In genomic region chr5:144202725-144203124, GRCh38 we compare ENCODE assay signal across 21 cellular contexts. TPM values are rescaled to one million over a fixed set of nuclear protein-coding genes. Genes with fewer than 3 reads are reported as not detected.
"Had no signal": no experiment of that assay in that cellular context is flagged by ENCODE, and none has a peak within 500 bp of the region (broad histone marks: within the 10 kb centered on the region; RNA-seq: fewer than 3 reads in every experiment).

No MANE protein-coding gene starts in this region.

- ATAC-seq: activated CD8-positive, alpha-beta T cell treated with anti-CD3 and anti-CD28 coated beads, Interleukin-2, amount 10 ng/mL, durations not matched to agents 7 days and 5 days; naive thymus-derived CD8-positive, alpha-beta T cell had no signal

- H3K27me3 ChIP-seq: ascending aorta, brain microvascular endothelial cell, thyroid gland had no signal

- H3K27ac ChIP-seq: adrenal gland, ascending aorta, brain microvascular endothelial cell, prostate gland, thyroid gland had no signal

- DNase-seq: activated CD4-positive, alpha-beta T cell treated with anti-CD3 and anti-CD28 coated beads, Interleukin-2, amount 10 ng/mL, durations not matched to agents 24 days and 14 days; activated CD4-positive, CD25-positive, alpha-beta regulatory T cell; activated CD8-positive, alpha-beta T cell treated with anti-CD3 and anti-CD28 coated beads, Interleukin-2, amount 10 ng/mL, durations not matched to agents 7 days and 5 days; activated naive CD4-positive, alpha-beta T cell; activated T-cell treated with anti-CD3 and anti-CD28 coated beads, Interleukin-2, amount 50 U/mL, for 24 hours; adrenal gland; brain microvascular endothelial cell; central memory CD4-positive, alpha-beta T cell; effector memory CD4-positive, alpha-beta T cell; left ventricle myocardium superior; mammary epithelial cell; naive thymus-derived CD8-positive, alpha-beta T cell; stimulated activated CD4-positive, alpha-beta T cell treated with anti-CD3 and anti-CD28 coated beads, Interleukin-12 subunit alpha, Interleukin-12 subunit beta, amount 100 ng/mL, for 4 hours; stimulated activated CD4-positive, alpha-beta T cell treated with anti-CD3 and anti-CD28 coated beads, Interleukin-4, amount 100 ng/mL, for 4 hours; substantia nigra; T-helper 9 cell had no signal

- H3K36me3 ChIP-seq: adrenal gland, ascending aorta, brain microvascular endothelial cell, prostate gland, thyroid gland had no signal

- H3K4me1 ChIP-seq: adrenal gland, prostate gland had no signal

- H3K9me3 ChIP-seq: ascending aorta, prostate gland, thyroid gland had no signal

- H3K4me3 ChIP-seq: adrenal gland, ascending aorta, prostate gland, thyroid gland had no signal

RNA-seq across cellular contexts. Expression of gene KCTD16, which starts 32.1 kb away (rescaled TPM):
- total RNA-seq: activated CD4-positive, alpha-beta T cell treated with anti-CD3 and anti-CD28 coated beads, Interleukin-2, amount 10 ng/mL, durations not matched to agents 24 days and 14 days; activated T-helper 2 cell treated with anti-CD3 and anti-CD28 coated beads, Interferon-gamma antibody, Interleukin-2, Interleukin-4, amounts not matched to agents 10 μg/mL and 5 μg/mL and 100 μg/mL, durations not matched to agents 14 hours and 24 hours and 36 hours; left ventricle myocardium superior; T-helper 1 cell treated with Interleukin-12 subunit alpha and Interleukin-12 subunit beta and Interleukin-4 antibody, amounts not matched to agents 30 ng/mL and 1 ng/mL, for 36 hours had no signal
- polyA plus RNA-seq: naive thymus-derived CD8-positive, alpha-beta T cell had no signal
